ENCODE assay signal across 8 cellular contexts in the genomic region with DNA sequence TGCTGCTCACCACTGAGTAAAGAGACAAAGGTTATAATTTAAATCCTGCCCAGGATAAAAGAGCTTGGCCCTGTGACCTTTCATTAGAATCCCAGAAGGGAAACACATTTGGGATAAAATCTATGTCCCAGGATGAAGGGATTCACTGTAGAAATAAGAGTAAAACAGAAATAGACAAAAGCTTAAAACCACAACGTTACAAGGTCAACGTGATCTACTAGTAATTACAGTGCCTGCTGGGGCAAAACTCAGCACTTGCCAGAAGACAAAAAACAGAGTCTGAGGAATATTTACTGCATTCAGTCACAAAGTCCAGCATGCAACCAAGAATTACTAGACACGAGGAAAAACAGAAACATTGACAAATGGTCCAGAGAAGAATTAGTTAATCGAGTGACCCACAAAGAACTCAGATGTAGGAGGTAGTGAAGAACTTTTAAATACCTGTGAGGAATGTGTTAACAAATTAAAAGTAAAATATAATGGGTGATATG.
"Had no signal": no experiment of that assay in that cellular context is flagged by ENCODE, and none has a peak within 500 bp of the region (broad histone marks: within the 10 kb centered on the region; RNA-seq: fewer than 3 reads in every experiment).

No MANE protein-coding gene starts in this region.

- H3K9me3 ChIP-seq: HAP-1 had no signal

- H3K36me3 ChIP-seq: HAP-1 had no signal

- H3K4me1 ChIP-seq: HAP-1 had no signal

- H3K27ac ChIP-seq: GM23248 had no signal

- DNase-seq: GM23248, GOT3, H7, H9, HCEC 1CT, HFFc6 had no signal

- H3K4me3 ChIP-seq: GM23248, GM23338, HAP-1 had no signal
